Comparison of ENCODE assay signal across 33 cellular contexts in the genomic region with DNA sequence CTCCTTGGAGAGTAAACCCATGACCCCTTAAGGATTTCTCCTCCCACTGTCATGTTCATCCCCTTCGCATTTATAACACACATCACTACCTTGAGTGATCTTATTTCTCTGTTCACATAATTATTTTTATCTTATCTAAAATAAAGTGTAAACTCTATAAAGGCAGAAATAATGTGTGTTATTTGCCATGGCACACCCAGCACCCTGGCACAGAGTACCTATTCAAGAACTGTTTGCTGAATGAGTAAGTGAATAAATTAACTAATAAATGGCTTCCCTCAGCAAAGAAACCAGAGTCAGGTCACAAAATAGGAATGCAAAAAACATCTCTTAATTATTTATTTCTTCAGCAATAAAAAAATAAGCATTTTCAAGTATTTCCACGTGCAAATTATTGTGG.
DNase-seq lines count a peak whose midpoint lies in the region; ATAC-seq and TF ChIP-seq lines count a peak whose summit lies in the region.
"Had no signal": no experiment of that assay in that cellular context is flagged by ENCODE, and none has a peak within 500 bp of the region (broad histone marks: within the 10 kb centered on the region; RNA-seq: fewer than 3 reads in every experiment).

No MANE protein-coding gene starts in this region.

- no peak overlapping the region for H3K27ac Mint-ChIP-seq in naive thymus-derived CD8-positive, alpha-beta T cell
- H3K27ac Mint-ChIP-seq: B cell; CD14-positive monocyte; CD4-positive, alpha-beta memory T cell; CD4-positive, alpha-beta T cell; CD4-positive, CD25-positive, alpha-beta regulatory T cell; CD8-positive, alpha-beta memory T cell; CD8-positive, alpha-beta T cell had no signal

- peaks cover 0 to 3% (median 2%) of the 10 kb centered on the region in 5 donors for H3K27me3 Mint-ChIP-seq in naive thymus-derived CD8-positive, alpha-beta T cell
- H3K27me3 Mint-ChIP-seq: B cell; CD4-positive, alpha-beta memory T cell; CD4-positive, alpha-beta T cell had no signal

- TF ChIP-seq EP300 in stomach (IDR thresholded peaks at IDR 0.05): no peak

- no peaks in the 10 kb centered on the region for H3K36me3 Mint-ChIP-seq in naive thymus-derived CD8-positive, alpha-beta T cell
- H3K36me3 Mint-ChIP-seq: CD14-positive monocyte; CD4-positive, alpha-beta memory T cell; CD4-positive, CD25-positive, alpha-beta regulatory T cell; CD8-positive, alpha-beta memory T cell; CD8-positive, alpha-beta T cell had no signal

- H3K27me3 ChIP-seq in stomach (no peaks in the 10 kb centered on the region), MM.1S (replicated peaks; ENCODE audit: insufficient read depth, low read length) (no peaks in the 10 kb centered on the region)
- H3K27me3 ChIP-seq: BE2C; BLaER1; BLaER1 treated with 17β-estradiol and CSF1 and Interleukin-3, amounts not matched to agents 10 nM and 100 nM had no signal

- H3K27ac ChIP-seq in stomach (peak overlapping the region in 1 of 5 donors; percentile 19), MM.1S (ENCODE audit: low read length) (no peak overlapping the region)
- H3K27ac ChIP-seq: 22Rv1; A549; BLaER1; BLaER1 treated with 17β-estradiol and CSF1 and Interleukin-3, amounts not matched to agents 10 nM and 100 nM; C4-2B had no signal

- H3K4me2 ChIP-seq in MM.1S (ENCODE audit: low read depth, low read length): no peak overlapping the region
- H3K4me2 ChIP-seq: A549; BLaER1; BLaER1 treated with 17β-estradiol and CSF1 and Interleukin-3, amounts not matched to agents 10 nM and 100 nM had no signal

- no peaks in the 10 kb centered on the region for H3K9me3 ChIP-seq in stomach
- H3K9me3 ChIP-seq in MM.1S (replicated peaks; ENCODE audit: insufficient read depth, low read length): no peaks in the 10 kb centered on the region
- H3K9me3 ChIP-seq: A549; BE2C; BLaER1; BLaER1 treated with 17β-estradiol and CSF1 and Interleukin-3, amounts not matched to agents 10 nM and 100 nM; Caco-2 had no signal

- no peak for TF ChIP-seq POLR2A in stomach (IDR thresholded peaks at IDR 0.05)

- ATAC-seq in naive thymus-derived CD8-positive, alpha-beta T cell: no peak
- ATAC-seq: A549; CD8-positive, alpha-beta T cell had no signal

- TF ChIP-seq CTCF in LNCaP clone FGC (IDR thresholded peaks at IDR 0.05; ENCODE audit: control insufficient read depth, extremely low read depth, insufficient read depth) (no peak), stomach (IDR thresholded peaks at IDR 0.05) (no peak), MM.1S (IDR thresholded peaks at IDR 0.05; ENCODE audit: low read length) (no peak)

- no peaks in the 10 kb centered on the region for H3F3A ChIP-seq in MM.1S (ENCODE audit: insufficient read depth, low read length)

- H3K4me3 Mint-ChIP-seq in naive thymus-derived CD8-positive, alpha-beta T cell: no peak overlapping the region
- H3K4me3 Mint-ChIP-seq: B cell; CD14-positive monocyte; CD4-positive, alpha-beta memory T cell; CD4-positive, alpha-beta T cell; CD4-positive, CD25-positive, alpha-beta regulatory T cell; CD8-positive, alpha-beta memory T cell; CD8-positive, alpha-beta T cell had no signal

- H3K79me2 ChIP-seq in MM.1S (ENCODE audit: low read length): no peaks in the 10 kb centered on the region

- no peak overlapping the region for H2AFZ ChIP-seq in MM.1S (ENCODE audit: low read length)

- no peaks in the 10 kb centered on the region for H3K4me1 Mint-ChIP-seq in naive thymus-derived CD8-positive, alpha-beta T cell
- H3K4me1 Mint-ChIP-seq: B cell; CD14-positive monocyte; CD4-positive, alpha-beta memory T cell; CD4-positive, CD25-positive, alpha-beta regulatory T cell; CD8-positive, alpha-beta memory T cell had no signal

- DNase-seq in EH (ENCODE audit: low read depth): peak; percentile 3
- peak; percentile 64 for DNase-seq in LNCaP clone FGC (ENCODE audit: low read depth)
- DNase-seq in stomach: peak; percentile 50
- no peak for DNase-seq in naive thymus-derived CD8-positive, alpha-beta T cell
- no peak for DNase-seq in MM.1S
- no peak for DNase-seq in activated CD8-positive, alpha-beta memory T cell treated with anti-CD3 and anti-CD28 coated beads, Interleukin-2, amount 50 U/mL, for 48 hours
- DNase-seq: 8988T; ACHN; AML-193; BE2C; C1 segment of cervical spinal cord; Caco-2; Calu3; CD4-positive, alpha-beta memory T cell; CD4-positive, alpha-beta T cell; CD4-positive, CD25-positive, alpha-beta regulatory T cell; CD8-positive, alpha-beta memory T cell; CD8-positive, alpha-beta T cell; COR-L47; DMS 273 treated with DMSO at 0.1 percent for 48 hours; DMS153; DMS53; DMS79; DMS79 treated with DMSO at 0.1 percent for 48 hours; DND-41; EL had no signal

- H3K36me3 ChIP-seq in stomach (no peaks in the 10 kb centered on the region), MM.1S (replicated peaks; ENCODE audit: insufficient read depth, low read length) (no peaks in the 10 kb centered on the region)
- H3K36me3 ChIP-seq: BE2C; BLaER1; BLaER1 treated with 17β-estradiol and CSF1 and Interleukin-3, amounts not matched to agents 10 nM and 100 nM had no signal

- intact Hi-C loops in stomach (cut with DNase I; ENCODE audit: low total_unique reads): no loop called here

- H4K20me1 ChIP-seq in MM.1S (ENCODE audit: insufficient read depth, low read length): no peaks in the 10 kb centered on the region
- H4K20me1 ChIP-seq: BLaER1; BLaER1 treated with 17β-estradiol and CSF1 and Interleukin-3, amounts not matched to agents 10 nM and 100 nM had no signal

- POLR2A ChIA-PET in naive thymus-derived CD8-positive, alpha-beta T cell (lab: Charles Lee): no interaction called here

- 29 to 55% (median 49%) methylated on average over 2 of the region's 2 CpGs for WGBS in stomach, 5 donors

- peaks cover 0 to 5% (median 0%) of the 10 kb centered on the region in 9 donors for H3K9me3 Mint-ChIP-seq in naive thymus-derived CD8-positive, alpha-beta T cell
- H3K9me3 Mint-ChIP-seq: CD14-positive monocyte; CD4-positive, alpha-beta T cell; CD8-positive, alpha-beta T cell had no signal

- no peak overlapping the region for H3K9ac ChIP-seq in MM.1S (ENCODE audit: low read length)
- H3K9ac ChIP-seq: BLaER1; BLaER1 treated with 17β-estradiol and CSF1 and Interleukin-3, amounts not matched to agents 10 nM and 100 nM had no signal

- H3K4me3 ChIP-seq in LNCaP clone FGC (ENCODE audit: low read depth, low read length) (no peak overlapping the region), stomach (no peak overlapping the region), MM.1S (ENCODE audit: low read length) (no peak overlapping the region)
- H3K4me3 ChIP-seq: A549; BLaER1; BLaER1 treated with 17β-estradiol and CSF1 and Interleukin-3, amounts not matched to agents 10 nM and 100 nM had no signal

- H3K4me1 ChIP-seq in stomach (peaks cover 0 to 12% (median 5%) of the 10 kb centered on the region in 4 donors), MM.1S (ENCODE audit: low read length) (no peaks in the 10 kb centered on the region)
- H3K4me1 ChIP-seq: A549; BLaER1; BLaER1 treated with 17β-estradiol and CSF1 and Interleukin-3, amounts not matched to agents 10 nM and 100 nM; Caco-2 had no signal

- no peaks in the 10 kb centered on the region for H3K9me2 ChIP-seq in MM.1S (replicated peaks; ENCODE audit: insufficient read depth, low read length)

Comparison
In these comparisons a context has a peak if more than half of its experiments do, and no peak if none do; other contexts are left out.
1. DNase-seq: peak in EH (single experiment), LNCaP clone FGC (single experiment) and stomach (single experiment); none in naive thymus-derived CD8-positive, alpha-beta T cell (0 of 10), MM.1S (single experiment) and activated CD8-positive, alpha-beta memory T cell treated with anti-CD3 and anti-CD28 coated beads, Interleukin-2, amount 50 U/mL, for 48 hours (single experiment).